ENCODE assay signal across 15 cellular contexts in the genomic region with DNA sequence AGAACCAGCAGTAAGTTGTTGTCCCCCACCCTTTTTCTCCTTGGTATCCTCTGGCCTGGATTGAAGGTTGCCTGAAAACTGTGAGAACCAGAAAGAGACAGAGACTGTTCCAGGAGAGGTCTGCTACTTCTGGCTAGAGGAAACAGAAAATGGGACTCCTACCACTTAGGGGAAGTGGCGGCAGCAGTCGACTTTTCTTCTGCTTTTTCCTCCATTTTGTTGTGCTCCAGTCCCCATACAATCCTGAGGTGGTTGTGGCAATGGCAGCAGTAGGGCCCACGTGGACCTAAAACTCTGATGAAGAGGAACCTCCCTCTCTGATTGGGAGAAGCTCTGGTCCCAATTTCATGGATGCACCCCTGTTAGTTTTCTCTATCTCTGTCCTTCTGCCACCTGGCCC.
DNase-seq lines count a peak whose midpoint lies in the region; ATAC-seq, FAIRE-seq and TF ChIP-seq lines count a peak whose summit lies in the region.
"Had no signal": no experiment of that assay in that cellular context is flagged by ENCODE, and none has a peak within 500 bp of the region (broad histone marks: within the 10 kb centered on the region; RNA-seq: fewer than 3 reads in every experiment).

No MANE protein-coding gene starts in this region.

- H3K9ac ChIP-seq in liver (ENCODE audit: low read depth in 1 of 2, low read length in 2 of 2) (no peak overlapping the region), HepG2 (ENCODE audit: insufficient read depth, low read depth, low read length) (no peak overlapping the region)
- H3K9ac ChIP-seq: BLaER1 treated with 17β-estradiol and CSF1 and Interleukin-3, amounts not matched to agents 10 nM and 100 nM had no signal

- no peak overlapping the region for H2AFZ ChIP-seq in HepG2 (ENCODE audit: low read length)

- CTCF ChIA-PET in HepG2 (lab: Yijun Ruan, JAX; ENCODE audit: low intra/inter-chr PET ratio, low total read pairs) = no interaction called here
- CTCF ChIA-PET in activated CD4-positive, alpha-beta T cell treated with anti-CD3 and anti-CD28 coated beads for 36 hours (lab: Charles Lee) = no interaction called here

- BruUV-seq in HepG2 (replicated peaks; lab: Mats Ljungman, UMichigan) = no TSS peak

- H4K20me1 ChIP-seq in HepG2 (ENCODE audit: insufficient read depth, low read length) = no peaks in the 10 kb centered on the region
- H4K20me1 ChIP-seq: BLaER1 treated with 17β-estradiol and CSF1 and Interleukin-3, amounts not matched to agents 10 nM and 100 nM had no signal

- no peak overlapping the region for H3K27ac ChIP-seq in liver (ENCODE audit: low read depth in 1 of 2, low read length in 2 of 2)
- no peak overlapping the region for H3K27ac ChIP-seq in HepG2 (ENCODE audit: extremely low read length, insufficient read depth, low read length)
- no peak overlapping the region for H3K27ac ChIP-seq in right cardiac atrium (ENCODE audit: low read length)
- H3K27ac ChIP-seq: BLaER1 treated with 17β-estradiol and CSF1 and Interleukin-3, amounts not matched to agents 10 nM and 100 nM; SJCRH30 had no signal

- TF ChIP-seq POLR2A in HepG2 (IDR thresholded peaks at IDR 0.05; ENCODE audit: insufficient read depth in 1 of 2, low read depth in 2 of 2, low read length in 2 of 2) (no peak), NB4 (IDR thresholded peaks at IDR 0.05; ENCODE audit: extremely low read depth, insufficient read length) (no peak)

- no peaks in the 10 kb centered on the region for H3K79me2 ChIP-seq in HepG2 (ENCODE audit: insufficient read depth, low read length)

- H3K4me1 ChIP-seq in liver (ENCODE audit: control insufficient read depth in 4 of 4, insufficient read depth in 4 of 4, low read length in 3 of 4) (no peaks in the 10 kb centered on the region), HepG2 (ENCODE audit: insufficient read depth, low read length) (no peaks in the 10 kb centered on the region), right cardiac atrium (ENCODE audit: control insufficient read depth, insufficient read depth, low read length) (no peaks in the 10 kb centered on the region)
- H3K4me1 ChIP-seq: SJCRH30 had no signal

- TF ChIP-seq EP300 in HepG2 (IDR thresholded peaks at IDR 0.05; ENCODE audit: low read depth in 2 of 2, low read length in 2 of 2) = no peak
- TF ChIP-seq EP300 in HepG2 (CRISPR knock-in tag; IDR thresholded peaks at IDR 0.05; ENCODE audit: borderline replicate concordance) = no peak

- POLR2A ChIA-PET in HepG2 (lab: Yijun Ruan, JAX) = no interaction called here
- POLR2A ChIA-PET in activated CD4-positive, alpha-beta T cell treated with anti-CD3 and anti-CD28 coated beads for 36 hours (lab: Charles Lee) = no interaction called here

- no peaks in the 10 kb centered on the region for H3K36me3 Mint-ChIP-seq in T-helper 17 cell (ENCODE audit: low read depth)
- no peaks in the 10 kb centered on the region for H3K36me3 Mint-ChIP-seq in activated CD4-positive, alpha-beta T cell treated with anti-CD3 and anti-CD28 coated beads for 36 hours (ENCODE audit: low read depth)

- FAIRE-seq in HepG2 (lab: Jason Lieb, UNC) = no peak
- FAIRE-seq: A204.1 had no signal

- H3K4me3 ChIP-seq in liver (ENCODE audit: low read depth in 1 of 3, low read length in 3 of 3) (no peak overlapping the region), HepG2 (replicated peaks in 1 of 3; ENCODE audit: insufficient read depth in 1 of 3, low read depth in 2 of 3, low read length in 3 of 3) (no peak overlapping the region), NB4 (ENCODE audit: low read depth, low read length) (no peak overlapping the region), right cardiac atrium (ENCODE audit: low read length) (no peak overlapping the region)
- H3K4me3 ChIP-seq: BLaER1 treated with 17β-estradiol and CSF1 and Interleukin-3, amounts not matched to agents 10 nM and 100 nM; SJCRH30 had no signal

- DNase-seq in HepG2 (ENCODE audit: low spot score) = no peak
- peak; percentile 28 for DNase-seq in NB4 (ENCODE audit: low read depth)
- no peak for DNase-seq in T-helper 17 cell
- DNase-seq in activated CD4-positive, alpha-beta T cell treated with anti-CD3 and anti-CD28 coated beads for 36 hours = no peak
- DNase-seq in anterior cingulate cortex (lab: John Stamatoyannopoulos, UW) = no peak
- DNase-seq in right cardiac atrium = no peak
- DNase-seq: DMS153, NCI-H187 treated with DMSO at 0.1 percent for 48 hours, SJCRH30 had no signal

- H3K4me1 Mint-ChIP-seq in T-helper 17 cell = peaks cover 45% of the 10 kb centered on the region
- peaks cover 66% of the 10 kb centered on the region for H3K4me1 Mint-ChIP-seq in activated CD4-positive, alpha-beta T cell treated with anti-CD3 and anti-CD28 coated beads for 36 hours

- H3K9me3 ChIP-seq in liver (ENCODE audit: control insufficient read depth in 4 of 4, low read length in 3 of 4) = no peaks in the 10 kb centered on the region
- no peaks in the 10 kb centered on the region for H3K9me3 ChIP-seq in HepG2 (ENCODE audit: low read length)
- no peaks in the 10 kb centered on the region for H3K9me3 ChIP-seq in T-helper 17 cell (ENCODE audit: control insufficient read depth, low read length, poor library complexity, severe bottlenecking)
- H3K9me3 ChIP-seq in right cardiac atrium (ENCODE audit: control insufficient read depth, low read length) = no peaks in the 10 kb centered on the region
- H3K9me3 ChIP-seq: SJCRH30 had no signal

- no peak overlapping the region for H3K4me3 Mint-ChIP-seq in T-helper 17 cell
- no peak overlapping the region for H3K4me3 Mint-ChIP-seq in activated CD4-positive, alpha-beta T cell treated with anti-CD3 and anti-CD28 coated beads for 36 hours
- H3K4me3 Mint-ChIP-seq: T-helper 2 cell treated with Interferon-gamma antibody and Interleukin-4, amounts not matched to agents 5 μg/mL and 100 μg/mL, for 36 hours had no signal

- H3K4me2 ChIP-seq in HepG2 (ENCODE audit: low read depth, low read length) = no peak overlapping the region

- H3K27ac Mint-ChIP-seq in T-helper 17 cell = peak overlapping the region; percentile 81
- H3K27ac Mint-ChIP-seq in activated CD4-positive, alpha-beta T cell treated with anti-CD3 and anti-CD28 coated beads for 36 hours = no peak overlapping the region
- H3K27ac Mint-ChIP-seq: T-helper 2 cell treated with Interferon-gamma antibody and Interleukin-4, amounts not matched to agents 5 μg/mL and 100 μg/mL, for 36 hours had no signal

- TF ChIP-seq CTCF in liver (IDR thresholded peaks at IDR 0.05; ENCODE audit: low read depth, low read length, missing input control) = no peak
- TF ChIP-seq CTCF in HepG2 (CRISPR knock-in tag; IDR thresholded peaks at IDR 0.05) = no peak
- TF ChIP-seq CTCF in NB4 (IDR thresholded peaks at IDR 0.05; ENCODE audit: low read depth, low read length) = no peak

- H3K9me3 Mint-ChIP-seq in activated CD4-positive, alpha-beta T cell treated with anti-CD3 and anti-CD28 coated beads for 36 hours (ENCODE audit: low read depth) = no peaks in the 10 kb centered on the region

- H3K27me3 Mint-ChIP-seq in T-helper 17 cell = no peaks in the 10 kb centered on the region
- no peaks in the 10 kb centered on the region for H3K27me3 Mint-ChIP-seq in activated CD4-positive, alpha-beta T cell treated with anti-CD3 and anti-CD28 coated beads for 36 hours

- in situ Hi-C loops in HepG2 (cut with HindIII; ENCODE audit: extremely low pct_ligation_motif_present, low pct_unique_long_range_greater_than_20kb) = no loop called here

- WGBS in liver = 86% methylated on average over 3 of the region's 3 CpGs
- 13% methylated on average over 3 of the region's 3 CpGs for WGBS in HepG2 (ENCODE audit: low lambda C conversion rate)
- 84% methylated on average over 3 of the region's 3 CpGs for WGBS in right cardiac atrium

- TF ChIP-seq RAD21 in liver (IDR thresholded peaks at IDR 0.05) = no peak
- TF ChIP-seq RAD21 in HepG2 (CRISPR knock-in tag; IDR thresholded peaks at IDR 0.05) = no peak

- H3K27me3 ChIP-seq in liver (ENCODE audit: control insufficient read depth in 4 of 4, insufficient read depth in 4 of 4, low read length in 3 of 4) (no peaks in the 10 kb centered on the region), HepG2 (ENCODE audit: control insufficient read depth in 1 of 2, insufficient read depth in 2 of 2, low read length in 2 of 2) (peaks cover 0 to 3% of the 10 kb centered on the region in 2 experiments; a peak in 2 of 5 replicates), right cardiac atrium (ENCODE audit: control insufficient read depth, insufficient read depth) (no peaks in the 10 kb centered on the region)
- H3K27me3 ChIP-seq: BLaER1 treated with 17β-estradiol and CSF1 and Interleukin-3, amounts not matched to agents 10 nM and 100 nM; SJCRH30 had no signal

- H3K36me3 ChIP-seq in liver (ENCODE audit: control insufficient read depth in 4 of 4, insufficient read depth in 3 of 4, low read depth in 1 of 4, low read length in 3 of 4) (no peaks in the 10 kb centered on the region), HepG2 (replicated peaks in 1 of 2; ENCODE audit: control insufficient read depth in 1 of 2, insufficient read depth in 2 of 2, low read length in 2 of 2) (no peaks in the 10 kb centered on the region)
- H3K36me3 ChIP-seq: BLaER1 treated with 17β-estradiol and CSF1 and Interleukin-3, amounts not matched to agents 10 nM and 100 nM; SJCRH30 had no signal

- intact Hi-C loops in HepG2 (cut with micrococcal nuclease; ENCODE audit: unreplicated experiment) (no loop called here), right cardiac atrium (cut with DNase I) (no loop called here)
- intact Hi-C loops in activated CD4-positive, alpha-beta T cell treated with anti-CD3 and anti-CD28 coated beads for 36 hours (cut with DNase I, micrococcal nuclease) = loop anchor here in 1 of 2 experiments (5.0 kb wide), 1 partner anchor 44 kb away; no protein-coding TSS in a partner anchor

- ATAC-seq in HepG2 (no peak), T-helper 17 cell (no peak), HG03354 (IDR thresholded peaks at IDR 0.05; ENCODE audit: poor library complexity, severe bottlenecking, unreplicated experiment) (no peak), right cardiac atrium (no peak)
- ATAC-seq in activated CD4-positive, alpha-beta T cell treated with anti-CD3 and anti-CD28 coated beads for 36 hours = no peak
- ATAC-seq: HCT116 had no signal

TF ChIP-seq in liver, 16 proteins besides CTCF, POLR2A, EP300 and RAD21:
- TF ChIP-seq YY1 (IDR thresholded peaks at IDR 0.05) (peak; percentile 52), FOXA2 (IDR thresholded peaks at IDR 0.05) (no peak)
- TF ChIP-seq, protein P1, sequence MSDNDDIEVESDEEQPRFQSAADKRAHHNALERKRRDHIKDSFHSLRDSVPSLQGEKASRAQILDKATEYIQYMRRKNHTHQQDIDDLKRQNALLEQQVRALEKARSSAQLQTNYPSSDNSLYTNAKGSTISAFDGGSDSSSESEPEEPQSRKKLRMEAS (IDR thresholded peaks at IDR 0.05) = no peak
